ENCODE assay signal across 2 cellular contexts in the genomic region with DNA sequence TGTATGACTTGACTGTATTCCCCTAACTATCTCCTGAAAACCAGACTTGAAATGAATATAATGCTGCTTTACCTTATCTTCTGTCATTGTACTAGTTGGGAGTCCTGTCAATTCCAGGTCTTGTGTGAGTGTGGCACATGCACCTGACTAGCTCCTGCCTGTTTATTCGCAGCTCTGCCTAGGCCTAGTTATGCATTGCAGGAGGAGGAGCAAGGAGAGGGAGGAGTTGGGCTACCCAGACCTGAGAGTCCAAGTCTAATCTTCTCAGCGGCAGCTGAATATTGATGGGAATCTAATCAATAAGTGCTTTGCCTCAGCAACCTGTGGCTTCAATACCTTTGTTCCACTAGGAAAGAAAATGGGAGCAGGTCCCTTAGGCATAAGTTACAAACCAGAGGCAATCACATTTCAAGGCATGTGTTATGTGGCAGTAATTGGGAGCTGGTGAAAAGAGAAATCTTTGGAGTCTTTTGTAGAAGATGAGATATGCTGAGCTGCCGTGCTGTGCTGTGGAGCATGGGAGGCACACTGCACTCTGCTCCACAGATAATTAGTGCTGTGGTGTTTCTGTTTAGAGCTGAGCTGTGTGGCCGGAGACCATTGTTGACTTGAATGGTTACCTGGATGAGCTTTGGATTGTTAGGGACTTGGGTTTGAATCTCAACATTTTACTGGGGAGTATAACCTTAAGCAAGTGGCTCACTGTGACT.
TF ChIP-seq lines count a peak whose summit lies in the region.

A gene (minus strand): TSS at position 137 of the 710 bp plus-strand sequence. CDS start 50 bp downstream, at position 87.

TF ChIP-seq in IMR-90, 13 proteins besides CTCF, POLR2A, EP300 and RAD21:
- TF ChIP-seq RCOR1 (IDR thresholded peaks at IDR 0.05; ENCODE audit: insufficient replicate concordance, low read length) (no peak), CEBPB (IDR thresholded peaks at IDR 0.05; ENCODE audit: low read depth, low read length) (no peak), FOS (IDR thresholded peaks at IDR 0.05; ENCODE audit: low read depth, low read length) (no peak), RFX5 (IDR thresholded peaks at IDR 0.05; ENCODE audit: low read depth, low read length) (no peak), MXI1 (IDR thresholded peaks at IDR 0.05; ENCODE audit: borderline replicate concordance, low read depth, low read length) (no peak), BHLHE40 (IDR thresholded peaks at IDR 0.05; ENCODE audit: low read depth, low read length) (no peak), CHD1 (IDR thresholded peaks at IDR 0.05; ENCODE audit: low read depth, low read length) (no peak), NFE2L2 (IDR thresholded peaks at IDR 0.05; ENCODE audit: low read depth, low read length) (no peak), SMC3 (IDR thresholded peaks at IDR 0.05; ENCODE audit: low read depth, low read length) (no peak), MAFK (IDR thresholded peaks at IDR 0.05; ENCODE audit: low read depth, low read length) (no peak)

TF ChIP-seq in HepG2, 621 proteins besides CTCF, POLR2A, EP300 and RAD21 (continues in another document):
- TF ChIP-seq ZNF768 (CRISPR knock-in tag; IDR thresholded peaks at IDR 0.05): no peak
- TF ChIP-seq, protein P1, sequence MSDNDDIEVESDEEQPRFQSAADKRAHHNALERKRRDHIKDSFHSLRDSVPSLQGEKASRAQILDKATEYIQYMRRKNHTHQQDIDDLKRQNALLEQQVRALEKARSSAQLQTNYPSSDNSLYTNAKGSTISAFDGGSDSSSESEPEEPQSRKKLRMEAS (IDR thresholded peaks at IDR 0.05): peak; percentile 79
- no peak for TF ChIP-seq FOXP1 (IDR thresholded peaks at IDR 0.05)
- peak; percentile 52; the same call in 1 of the 2 replicates for TF ChIP-seq FOXP1 (CRISPR knock-in tag; IDR thresholded peaks at IDR 0.05)
- TF ChIP-seq KDM3A (CRISPR knock-in tag; IDR thresholded peaks at IDR 0.05; ENCODE audit: low read depth): no peak
- TF ChIP-seq SOX13 (IDR thresholded peaks at IDR 0.05): no peak
- no peak for TF ChIP-seq SOX13 (CRISPR knock-in tag; conservative IDR thresholded peaks at IDR 0.05 in 1 of 2, IDR thresholded peaks at IDR 0.05 in 1 of 2)
- peak; percentile 20; the same call in 1 of the 2 replicates for TF ChIP-seq TARDBP (CRISPR knock-in tag; IDR thresholded peaks at IDR 0.05)
- TF ChIP-seq ZBTB8A (CRISPR knock-in tag; IDR thresholded peaks at IDR 0.05; ENCODE audit: borderline replicate concordance, low read depth): no peak
- TF ChIP-seq MED8 (CRISPR knock-in tag; IDR thresholded peaks at IDR 0.05; ENCODE audit: insufficient replicate concordance): no peak
- peak; percentile 77; the same call in 1 of the 2 replicates for TF ChIP-seq ZNF263 (CRISPR knock-in tag; IDR thresholded peaks at IDR 0.05)
- TF ChIP-seq SOX5 (CRISPR knock-in tag; IDR thresholded peaks at IDR 0.05; ENCODE audit: borderline replicate concordance): 0 out of 2 replicates have a peak, but pooled peaks have one; percentile 23
- no peak for TF ChIP-seq POLR2AphosphoS2 (IDR thresholded peaks at IDR 0.05; ENCODE audit: low read depth, low read length)
- 0 out of 2 replicates have a peak, but pooled peaks have one; percentile 26 for TF ChIP-seq FOSL2 (CRISPR knock-in tag; IDR thresholded peaks at IDR 0.05)
- 0 out of 2 replicates have a peak, but pooled peaks have one; percentile 49 for TF ChIP-seq MXD4 (CRISPR knock-in tag; IDR thresholded peaks at IDR 0.05)
- no peak for TF ChIP-seq U2AF1 (optimal IDR thresholded peaks at IDR 0.05; ENCODE audit: low read depth, low read length)
- no peak for TF ChIP-seq STAT5B (CRISPR knock-in tag; IDR thresholded peaks at IDR 0.05)
- TF ChIP-seq TBX3 (IDR thresholded peaks at IDR 0.05; ENCODE audit: borderline replicate concordance): no peak
- TF ChIP-seq ONECUT2 (CRISPR knock-in tag; IDR thresholded peaks at IDR 0.05): peak; percentile 68; the same call in 1 of the 2 replicates
- peak; percentile 70 for TF ChIP-seq ZFY (CRISPR knock-in tag; IDR thresholded peaks at IDR 0.05)
- TF ChIP-seq ERF (CRISPR knock-in tag; IDR thresholded peaks at IDR 0.05): 0 out of 2 replicates have a peak, but pooled peaks have one; percentile 32
- no peak for TF ChIP-seq PRMT3 (CRISPR knock-in tag; IDR thresholded peaks at IDR 0.05; ENCODE audit: borderline replicate concordance, low read depth)
- peak; percentile 41 for TF ChIP-seq GATAD2A (CRISPR knock-in tag; IDR thresholded peaks at IDR 0.05)
- TF ChIP-seq ZSCAN21 (CRISPR knock-in tag; IDR thresholded peaks at IDR 0.05; ENCODE audit: borderline replicate concordance): no peak
- no peak for TF ChIP-seq THAP11 (CRISPR knock-in tag; IDR thresholded peaks at IDR 0.05)
- TF ChIP-seq ZNF484 (CRISPR knock-in tag; IDR thresholded peaks at IDR 0.05; ENCODE audit: borderline replicate concordance, low read depth): no peak
- TF ChIP-seq XBP1 (CRISPR knock-in tag; IDR thresholded peaks at IDR 0.05): no peak
- no peak for TF ChIP-seq ZNF367 (CRISPR knock-in tag; IDR thresholded peaks at IDR 0.05; ENCODE audit: borderline replicate concordance)
- no peak for TF ChIP-seq ZNF678 (CRISPR knock-in tag; IDR thresholded peaks at IDR 0.05)
- TF ChIP-seq SP4 (CRISPR knock-in tag; IDR thresholded peaks at IDR 0.05): no peak
- TF ChIP-seq ARHGAP35 (CRISPR knock-in tag; IDR thresholded peaks at IDR 0.05; ENCODE audit: borderline replicate concordance): no peak
- no peak for TF ChIP-seq ZNF720 (CRISPR knock-in tag; IDR thresholded peaks at IDR 0.05)
- peak; percentile 86 for TF ChIP-seq ZFX (CRISPR knock-in tag; IDR thresholded peaks at IDR 0.05; ENCODE audit: low read depth)
- TF ChIP-seq ZNF749 (CRISPR knock-in tag; IDR thresholded peaks at IDR 0.05; ENCODE audit: borderline replicate concordance): no peak
- TF ChIP-seq KDM5A (IDR thresholded peaks at IDR 0.05; ENCODE audit: borderline replicate concordance, low read length): no peak
- no peak for TF ChIP-seq ZNF747 (CRISPR knock-in tag; IDR thresholded peaks at IDR 0.05; ENCODE audit: borderline replicate concordance)
- TF ChIP-seq MEF2D (CRISPR knock-in tag; IDR thresholded peaks at IDR 0.05): peak; percentile 57; the same call in 1 of the 2 replicates
- no peak for TF ChIP-seq ZNF850 (CRISPR knock-in tag; conservative IDR thresholded peaks at IDR 0.05)
- no peak for TF ChIP-seq FOXC1 (CRISPR knock-in tag; IDR thresholded peaks at IDR 0.05; ENCODE audit: borderline replicate concordance)
- TF ChIP-seq ZNF331 (CRISPR knock-in tag; IDR thresholded peaks at IDR 0.05): peak; percentile 45; the same call in 1 of the 2 replicates
- no peak for TF ChIP-seq ZNF510 (CRISPR knock-in tag; IDR thresholded peaks at IDR 0.05; ENCODE audit: low read depth)
- TF ChIP-seq RXRB (CRISPR knock-in tag; IDR thresholded peaks at IDR 0.05; ENCODE audit: borderline replicate concordance): 0 out of 2 replicates have a peak, but pooled peaks have one; percentile 6
- TF ChIP-seq, protein P2, sequence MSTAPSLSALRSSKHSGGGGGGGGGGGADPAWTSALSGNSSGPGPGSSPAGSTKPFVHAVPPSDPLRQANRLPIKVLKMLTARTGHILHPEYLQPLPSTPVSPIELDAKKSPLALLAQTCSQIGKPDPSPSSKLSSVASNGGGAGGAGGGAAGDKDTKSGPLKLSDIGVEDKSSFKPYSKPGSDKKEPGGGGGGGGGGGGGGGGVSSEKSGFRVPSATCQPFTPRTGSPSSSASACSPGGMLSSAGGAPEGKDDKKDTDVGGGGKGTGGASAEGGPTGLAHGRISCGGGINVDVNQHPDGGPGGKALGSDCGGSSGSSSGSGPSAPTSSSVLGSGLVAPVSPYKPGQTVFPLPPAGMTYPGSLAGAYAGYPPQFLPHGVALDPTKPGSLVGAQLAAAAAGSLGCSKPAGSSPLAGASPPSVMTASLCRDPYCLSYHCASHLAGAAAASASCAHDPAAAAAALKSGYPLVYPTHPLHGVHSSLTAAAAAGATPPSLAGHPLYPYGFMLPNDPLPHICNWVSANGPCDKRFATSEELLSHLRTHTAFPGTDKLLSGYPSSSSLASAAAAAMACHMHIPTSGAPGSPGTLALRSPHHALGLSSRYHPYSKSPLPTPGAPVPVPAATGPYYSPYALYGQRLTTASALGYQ (CRISPR knock-in tag; IDR thresholded peaks at IDR 0.05): no peak
- TF ChIP-seq KLF6 (CRISPR knock-in tag; IDR thresholded peaks at IDR 0.05): no peak
- TF ChIP-seq, protein P3, sequence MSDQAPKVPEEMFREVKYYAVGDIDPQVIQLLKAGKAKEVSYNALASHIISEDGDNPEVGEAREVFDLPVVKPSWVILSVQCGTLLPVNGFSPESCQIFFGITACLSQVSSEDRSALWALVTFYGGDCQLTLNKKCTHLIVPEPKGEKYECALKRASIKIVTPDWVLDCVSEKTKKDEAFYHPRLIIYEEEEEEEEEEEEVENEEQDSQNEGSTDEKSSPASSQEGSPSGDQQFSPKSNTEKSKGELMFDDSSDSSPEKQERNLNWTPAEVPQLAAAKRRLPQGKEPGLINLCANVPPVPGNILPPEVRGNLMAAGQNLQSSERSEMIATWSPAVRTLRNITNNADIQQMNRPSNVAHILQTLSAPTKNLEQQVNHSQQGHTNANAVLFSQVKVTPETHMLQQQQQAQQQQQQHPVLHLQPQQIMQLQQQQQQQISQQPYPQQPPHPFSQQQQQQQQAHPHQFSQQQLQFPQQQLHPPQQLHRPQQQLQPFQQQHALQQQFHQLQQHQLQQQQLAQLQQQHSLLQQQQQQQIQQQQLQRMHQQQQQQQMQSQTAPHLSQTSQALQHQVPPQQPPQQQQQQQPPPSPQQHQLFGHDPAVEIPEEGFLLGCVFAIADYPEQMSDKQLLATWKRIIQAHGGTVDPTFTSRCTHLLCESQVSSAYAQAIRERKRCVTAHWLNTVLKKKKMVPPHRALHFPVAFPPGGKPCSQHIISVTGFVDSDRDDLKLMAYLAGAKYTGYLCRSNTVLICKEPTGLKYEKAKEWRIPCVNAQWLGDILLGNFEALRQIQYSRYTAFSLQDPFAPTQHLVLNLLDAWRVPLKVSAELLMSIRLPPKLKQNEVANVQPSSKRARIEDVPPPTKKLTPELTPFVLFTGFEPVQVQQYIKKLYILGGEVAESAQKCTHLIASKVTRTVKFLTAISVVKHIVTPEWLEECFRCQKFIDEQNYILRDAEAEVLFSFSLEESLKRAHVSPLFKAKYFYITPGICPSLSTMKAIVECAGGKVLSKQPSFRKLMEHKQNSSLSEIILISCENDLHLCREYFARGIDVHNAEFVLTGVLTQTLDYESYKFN (CRISPR knock-in tag; conservative IDR thresholded peaks at IDR 0.05): peak; percentile 59
- TF ChIP-seq ZFP36L2 (CRISPR knock-in tag; IDR thresholded peaks at IDR 0.05): no peak
- peak; percentile 80 for TF ChIP-seq KAT2B (IDR thresholded peaks at IDR 0.05; ENCODE audit: borderline replicate concordance, low read depth, low read length)
- no peak for TF ChIP-seq REPIN1 (CRISPR knock-in tag; IDR thresholded peaks at IDR 0.05; ENCODE audit: borderline replicate concordance, low read depth)
- TF ChIP-seq HNRNPLL (IDR thresholded peaks at IDR 0.05; ENCODE audit: low read depth, low read length, poor library complexity, severe bottlenecking): no peak
- TF ChIP-seq, protein P4, sequence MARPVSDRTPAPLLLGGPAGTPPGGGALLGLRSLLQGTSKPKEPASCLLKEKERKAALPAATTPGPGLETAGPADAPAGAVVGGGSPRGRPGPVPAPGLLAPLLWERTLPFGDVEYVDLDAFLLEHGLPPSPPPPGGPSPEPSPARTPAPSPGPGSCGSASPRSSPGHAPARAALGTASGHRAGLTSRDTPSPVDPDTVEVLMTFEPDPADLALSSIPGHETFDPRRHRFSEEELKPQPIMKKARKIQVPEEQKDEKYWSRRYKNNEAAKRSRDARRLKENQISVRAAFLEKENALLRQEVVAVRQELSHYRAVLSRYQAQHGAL (CRISPR knock-in tag; IDR thresholded peaks at IDR 0.05; ENCODE audit: not compliant biosample characterization): no peak
- TF ChIP-seq, protein P5, sequence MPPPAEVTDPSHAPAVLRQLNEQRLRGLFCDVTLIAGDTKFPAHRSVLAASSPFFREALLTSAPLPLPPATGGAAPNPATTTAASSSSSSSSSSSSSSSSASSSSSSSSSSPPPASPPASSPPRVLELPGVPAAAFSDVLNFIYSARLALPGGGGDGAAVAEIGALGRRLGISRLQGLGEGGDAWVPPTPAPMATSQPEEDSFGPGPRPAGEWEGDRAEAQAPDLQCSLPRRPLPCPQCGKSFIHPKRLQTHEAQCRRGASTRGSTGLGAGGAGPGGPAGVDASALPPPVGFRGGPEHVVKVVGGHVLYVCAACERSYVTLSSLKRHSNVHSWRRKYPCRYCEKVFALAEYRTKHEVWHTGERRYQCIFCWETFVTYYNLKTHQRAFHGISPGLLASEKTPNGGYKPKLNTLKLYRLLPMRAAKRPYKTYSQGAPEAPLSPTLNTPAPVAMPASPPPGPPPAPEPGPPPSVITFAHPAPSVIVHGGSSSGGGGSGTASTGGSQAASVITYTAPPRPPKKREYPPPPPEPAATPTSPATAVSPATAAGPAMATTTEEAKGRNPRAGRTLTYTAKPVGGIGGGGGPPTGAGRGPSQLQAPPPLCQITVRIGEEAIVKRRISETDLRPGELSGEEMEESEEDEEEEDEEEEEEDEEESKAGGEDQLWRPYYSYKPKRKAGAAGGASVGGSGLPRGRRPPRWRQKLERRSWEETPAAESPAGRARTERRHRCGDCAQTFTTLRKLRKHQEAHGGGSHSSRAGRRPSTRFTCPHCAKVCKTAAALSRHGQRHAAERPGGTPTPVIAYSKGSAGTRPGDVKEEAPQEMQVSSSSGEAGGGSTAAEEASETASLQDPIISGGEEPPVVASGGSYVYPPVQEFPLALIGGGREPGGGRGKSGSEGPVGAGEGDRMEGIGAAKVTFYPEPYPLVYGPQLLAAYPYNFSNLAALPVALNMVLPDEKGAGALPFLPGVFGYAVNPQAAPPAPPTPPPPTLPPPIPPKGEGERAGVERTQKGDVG (CRISPR knock-in tag; IDR thresholded peaks at IDR 0.05; ENCODE audit: borderline replicate concordance): 0 out of 2 replicates have a peak, but pooled peaks have one; percentile 36
- peak; percentile 54; the same call in 1 of the 2 replicates for TF ChIP-seq PHF21A (CRISPR knock-in tag; IDR thresholded peaks at IDR 0.05)
- TF ChIP-seq ZNF598 (CRISPR knock-in tag; IDR thresholded peaks at IDR 0.05; ENCODE audit: borderline replicate concordance): no peak
- TF ChIP-seq POGZ (CRISPR knock-in tag; IDR thresholded peaks at IDR 0.05): no peak; the same call in 1 of the 2 replicates
- TF ChIP-seq, protein P6, sequence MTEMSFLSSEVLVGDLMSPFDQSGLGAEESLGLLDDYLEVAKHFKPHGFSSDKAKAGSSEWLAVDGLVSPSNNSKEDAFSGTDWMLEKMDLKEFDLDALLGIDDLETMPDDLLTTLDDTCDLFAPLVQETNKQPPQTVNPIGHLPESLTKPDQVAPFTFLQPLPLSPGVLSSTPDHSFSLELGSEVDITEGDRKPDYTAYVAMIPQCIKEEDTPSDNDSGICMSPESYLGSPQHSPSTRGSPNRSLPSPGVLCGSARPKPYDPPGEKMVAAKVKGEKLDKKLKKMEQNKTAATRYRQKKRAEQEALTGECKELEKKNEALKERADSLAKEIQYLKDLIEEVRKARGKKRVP (CRISPR knock-in tag; IDR thresholded peaks at IDR 0.05): 0 out of 4 replicates have a peak, but pooled peaks of 1 of the 2 experiments have one; percentile 43
- TF ChIP-seq SP140L (CRISPR knock-in tag; IDR thresholded peaks at IDR 0.05; ENCODE audit: borderline replicate concordance): no peak
- TF ChIP-seq MIXL1 (CRISPR knock-in tag; IDR thresholded peaks at IDR 0.05): peak; percentile 44; the same call in 1 of the 2 replicates
- no peak for TF ChIP-seq ZNF841 (CRISPR knock-in tag; IDR thresholded peaks at IDR 0.05; ENCODE audit: borderline replicate concordance)
- no peak for TF ChIP-seq SMC3 (IDR thresholded peaks at IDR 0.05; ENCODE audit: low read length)
- TF ChIP-seq ZNF451 (CRISPR knock-in tag; IDR thresholded peaks at IDR 0.05): no peak
- no peak for TF ChIP-seq SETDB1 (CRISPR knock-in tag; IDR thresholded peaks at IDR 0.05; ENCODE audit: borderline replicate concordance)
- TF ChIP-seq PITX1 (CRISPR knock-in tag; IDR thresholded peaks at IDR 0.05): 0 out of 2 replicates have a peak, but pooled peaks have one; percentile 14
